Comparison of ENCODE assay signal across 28 cellular contexts in genomic region chr9:88087906-88088305, GRCh38. TPM values are rescaled to one million over a fixed set of nuclear protein-coding genes. Genes with fewer than 3 reads are reported as not detected.
"Had no signal": no experiment of that assay in that cellular context is flagged by ENCODE, and none has a peak within 500 bp of the region (broad histone marks: within the 10 kb centered on the region; RNA-seq: fewer than 3 reads in every experiment).

No MANE protein-coding gene starts in this region.

- H3K36me3 ChIP-seq: ascending aorta had no signal

- H3K4me1 ChIP-seq: ascending aorta had no signal

- H3K27ac ChIP-seq: ascending aorta, body of pancreas had no signal

- DNase-seq: activated B cell treated with CpG ODN at 0.5 μM for 24 hours; activated CD4-positive, alpha-beta T cell treated with anti-CD3 and anti-CD28 coated beads for 1 hour; activated CD4-positive, alpha-beta T cell treated with anti-CD3 and anti-CD28 coated beads, Interleukin-2, amount 10 ng/mL, durations not matched to agents 24 days and 14 days; activated CD4-positive, alpha-beta T cell treated with anti-CD3 and anti-CD28 coated beads, Interleukin-2, amount 50 U/mL, for 48 hours; activated CD8-positive, alpha-beta memory T cell treated with anti-CD3 and anti-CD28 coated beads, Interleukin-2, amount 10 ng/mL, durations not matched to agents 7 days and 5 days; activated effector memory CD4-positive, alpha-beta T cell treated with anti-CD3 and anti-CD28 coated beads, Interleukin-2, amount 50 U/mL, for 16 hours; activated naive CD4-positive, alpha-beta T cell treated with Interleukin-2 at 50 U/mL for 16 hours; activated naive CD8-positive, alpha-beta T cell treated with anti-CD3 and anti-CD28 coated beads, Interleukin-2, amount 50 U/mL, for 24 hours; activated T-cell treated with anti-CD3 and anti-CD28 coated beads, Interleukin-2, amount 50 U/mL, for 4 hours; amniotic stem cell; body of pancreas; central memory CD4-positive, alpha-beta T cell; Karpas-422; NCI-H1092; NCI-H1417; NCI-H1694; NCI-H2029 treated with DMSO at 0.1 percent for 48 hours; NCI-H345; NCI-H510A; NCI-H69; SIG-M5; T-cell; T-helper 2 cell; T1000 had no signal

- ATAC-seq: activated CD8-positive, alpha-beta memory T cell treated with anti-CD3 and anti-CD28 coated beads, Interleukin-2, amount 10 ng/mL, durations not matched to agents 7 days and 5 days; activated naive CD4-positive, alpha-beta T cell treated with anti-CD3 and anti-CD28 coated beads, Interleukin-2, amount 50 U/mL, for 72 hours; activated naive CD8-positive, alpha-beta T cell treated with anti-CD3 and anti-CD28 coated beads, Interleukin-2, amount 50 U/mL, for 24 hours; activated T-cell treated with anti-CD3 and anti-CD28 coated beads, Interleukin-2, amount 50 U/mL, for 4 hours; body of pancreas; K562; T-cell had no signal

- H3K27me3 ChIP-seq: ascending aorta, body of pancreas had no signal

- H3K4me3 ChIP-seq: ascending aorta, body of pancreas, K562 had no signal

- H3K9me3 ChIP-seq: ascending aorta, body of pancreas had no signal

RNA-seq across cellular contexts. Expression of gene SPATA31C2, which starts 50.4 kb away (rescaled TPM):
- total RNA-seq: activated B cell treated with CpG ODN at 0.5 μM for 24 hours; activated CD8-positive, alpha-beta memory T cell treated with anti-CD3 and anti-CD28 coated beads, Interleukin-2, amount 10 ng/mL, durations not matched to agents 7 days and 5 days; activated naive CD4-positive, alpha-beta T cell treated with anti-CD3 and anti-CD28 coated beads, Interleukin-2, amount 50 U/mL, for 72 hours; ascending aorta; body of pancreas; bronchial epithelial cell; T-cell had no signal
